In genomic region chr5:112119969-112120368, GRCh38 we compare ENCODE assay signal across 15 cellular contexts.
"Had no signal": no experiment of that assay in that cellular context is flagged by ENCODE, and none has a peak within 500 bp of the region (broad histone marks: within the 10 kb centered on the region; RNA-seq: fewer than 3 reads in every experiment).

No MANE protein-coding gene starts in this region.

- DNase-seq: activated CD4-positive, alpha-beta T cell treated with anti-CD3 and anti-CD28 coated beads, Interleukin-2, amount 10 ng/mL, durations not matched to agents 7 days and 5 days; activated CD4-positive, CD25-positive, alpha-beta regulatory T cell; activated effector memory CD4-positive, alpha-beta T cell treated with anti-CD3 and anti-CD28 coated beads, Interleukin-2, amount 50 U/mL, for 16 hours; activated T-cell treated with anti-CD3 and anti-CD28 coated beads, Interleukin-2, amount 50 U/mL, for 1 hour; amygdala; effector memory CD8-positive, alpha-beta T cell; kidney; left ventricle myocardium superior; mesenchymal stem cell; ovary; stimulated activated CD4-positive, alpha-beta T cell treated with anti-CD3 and anti-CD28 coated beads, Interleukin-4, amount 100 ng/mL, for 1 hour; stomach had no signal

- H3K27ac ChIP-seq: epithelial cell of prostate, gastroesophageal sphincter, ovary, stomach, thoracic aorta had no signal

- H3K4me3 ChIP-seq: gastroesophageal sphincter, ovary, stomach, thoracic aorta had no signal

- ATAC-seq: effector memory CD8-positive, alpha-beta T cell; gastroesophageal sphincter; left ventricle myocardium superior had no signal
